18 cellular contexts compared by ENCODE assay signal in genomic region chr12:47992776-47993175, GRCh38. TPM values are rescaled to one million over a fixed set of nuclear protein-coding genes. Genes with fewer than 3 reads are reported as not detected.
DNase-seq lines count a peak whose midpoint lies in the region; ATAC-seq and TF ChIP-seq lines count a peak whose summit lies in the region.
"Had no signal": no experiment of that assay in that cellular context is flagged by ENCODE, and none has a peak within 500 bp of the region (broad histone marks: within the 10 kb centered on the region; RNA-seq: fewer than 3 reads in every experiment).

No MANE protein-coding gene starts in this region.

- ATAC-seq in heart left ventricle (no peak), HG02678 (IDR thresholded peaks at IDR 0.05; ENCODE audit: unreplicated experiment) (no peak)
- ATAC-seq: GM23338 had no signal

- DNase-seq in activated CD8-positive, alpha-beta memory T cell treated with anti-CD3 and anti-CD28 coated beads, Interleukin-2, amount 50 U/mL, for 4 hours = peak; percentile 6
- DNase-seq in activated CD8-positive, alpha-beta memory T cell treated with anti-CD3 and anti-CD28 coated beads for 24 hours = no peak
- peak; percentile 41 for DNase-seq in chondrocyte (ENCODE audit: low spot score)
- peak; percentile 48 for DNase-seq in posterior vena cava (ENCODE audit: low spot score)
- no peak for DNase-seq in stimulated activated CD8-positive, alpha-beta memory T cell treated with anti-CD3 and anti-CD28 coated beads, Interleukin-4, amount 100 ng/mL, for 48 hours
- DNase-seq in heart left ventricle = no peak
- DNase-seq: 8988T, DMS153, DMS79, GDM1, HCEC 1CT had no signal

- intact Hi-C loops in posterior vena cava (cut with DNase I) = no loop called here
- intact Hi-C loops in heart left ventricle (cut with DNase I) = no loop called here

- no peak overlapping the region for H3K27ac Mint-ChIP-seq in chondrocyte (ENCODE audit: unreplicated experiment)
- H3K27ac Mint-ChIP-seq: CD14-positive monocyte; CD4-positive, alpha-beta memory T cell; GM23338 had no signal

- H3K36me3 Mint-ChIP-seq in chondrocyte (ENCODE audit: low read depth) = no peaks in the 10 kb centered on the region
- H3K36me3 Mint-ChIP-seq: CD14-positive monocyte; CD4-positive, alpha-beta memory T cell had no signal

- H3K4me1 ChIP-seq in heart left ventricle = peaks cover 0 to 16% (median 8%) of the 10 kb centered on the region in 12 donors

- H3K36me3 ChIP-seq in heart left ventricle = no peaks in the 10 kb centered on the region
- H3K36me3 ChIP-seq: BLaER1 had no signal

- H3K27me3 Mint-ChIP-seq in chondrocyte (ENCODE audit: low read depth) = no peaks in the 10 kb centered on the region

- peaks cover 0 to 8% (median 0%) of the 10 kb centered on the region in 9 donors for H3K27me3 ChIP-seq in heart left ventricle

- WGBS in heart left ventricle, 4 donors = 89 to 97% (median 96%) methylated on average over 6 to 10 of the region's 10 CpGs

- H3K4me1 Mint-ChIP-seq in chondrocyte (ENCODE audit: low read depth) = peaks cover 17% of the 10 kb centered on the region

- no peaks in the 10 kb centered on the region for H3K9me3 Mint-ChIP-seq in chondrocyte (ENCODE audit: low read depth)
- H3K9me3 Mint-ChIP-seq: GM23338 had no signal

- H3K27ac ChIP-seq in heart left ventricle = no peak overlapping the region
- H3K27ac ChIP-seq: BLaER1, HL-60 had no signal

- H3K4me3 ChIP-seq in heart left ventricle = no peak overlapping the region
- H3K4me3 ChIP-seq: BLaER1, GM23338 had no signal

- no peak for TF ChIP-seq POLR2A in heart left ventricle (IDR thresholded peaks at IDR 0.05)

- H3K9me3 ChIP-seq in heart left ventricle = no peaks in the 10 kb centered on the region
- H3K9me3 ChIP-seq: BLaER1 had no signal

- TF ChIP-seq CTCF in chondrocyte (IDR thresholded peaks at IDR 0.05) (no peak), heart left ventricle (IDR thresholded peaks at IDR 0.05) (no peak)

- H3K4me3 Mint-ChIP-seq in chondrocyte (ENCODE audit: unreplicated experiment) = no peak overlapping the region
- H3K4me3 Mint-ChIP-seq: CD14-positive monocyte; CD4-positive, alpha-beta memory T cell; GM23338 had no signal

RNA-seq across cellular contexts. Expression of gene COL2A1, which starts 11.5 kb away (rescaled TPM):
- total RNA-seq in chondrocyte (2.0 to 47.7 TPM (median 35.6 TPM) in 3 replicates), posterior vena cava (not detected), heart left ventricle (under 1 TPM in 2 of 9 donors, not detected in 7; 0.05 to 0.39 TPM)
- under 1 TPM in 1 of 2 donors, not detected in 1; 0.04 TPM for polyA plus RNA-seq in heart left ventricle
- total RNA-seq: CD4-positive, alpha-beta memory T cell had no signal
- polyA plus RNA-seq: AG04450; CD14-positive monocyte; CD4-positive, alpha-beta memory T cell had no signal

RNA-seq across cellular contexts. Expression of gene TMEM106C, which starts 29.4 kb away (rescaled TPM):
- 54.3 to 60.1 TPM (median 54.8 TPM) in 3 replicates for total RNA-seq in chondrocyte
- total RNA-seq in posterior vena cava = 10 to 100 TPM; 29.5 to 36.1 TPM
- total RNA-seq in heart left ventricle = 10 to 100 TPM; 39.3 to 66.6 (median 50.0) TPM
- polyA plus RNA-seq in heart left ventricle = 10 to 100 TPM; 23.0 to 63.9 TPM

Comparison
In these comparisons a context has a peak if more than half of its experiments do, and no peak if none do; other contexts are left out.
1. DNase-seq: peak in activated CD8-positive, alpha-beta memory T cell treated with anti-CD3 and anti-CD28 coated beads, Interleukin-2, amount 50 U/mL, for 4 hours (single experiment), chondrocyte (single experiment) and posterior vena cava (single experiment); none in activated CD8-positive, alpha-beta memory T cell treated with anti-CD3 and anti-CD28 coated beads for 24 hours (single experiment), stimulated activated CD8-positive, alpha-beta memory T cell treated with anti-CD3 and anti-CD28 coated beads, Interleukin-4, amount 100 ng/mL, for 48 hours (single experiment) and heart left ventricle (0 of 5).